1 cellular context compared by ENCODE assay signal in the genomic region with DNA sequence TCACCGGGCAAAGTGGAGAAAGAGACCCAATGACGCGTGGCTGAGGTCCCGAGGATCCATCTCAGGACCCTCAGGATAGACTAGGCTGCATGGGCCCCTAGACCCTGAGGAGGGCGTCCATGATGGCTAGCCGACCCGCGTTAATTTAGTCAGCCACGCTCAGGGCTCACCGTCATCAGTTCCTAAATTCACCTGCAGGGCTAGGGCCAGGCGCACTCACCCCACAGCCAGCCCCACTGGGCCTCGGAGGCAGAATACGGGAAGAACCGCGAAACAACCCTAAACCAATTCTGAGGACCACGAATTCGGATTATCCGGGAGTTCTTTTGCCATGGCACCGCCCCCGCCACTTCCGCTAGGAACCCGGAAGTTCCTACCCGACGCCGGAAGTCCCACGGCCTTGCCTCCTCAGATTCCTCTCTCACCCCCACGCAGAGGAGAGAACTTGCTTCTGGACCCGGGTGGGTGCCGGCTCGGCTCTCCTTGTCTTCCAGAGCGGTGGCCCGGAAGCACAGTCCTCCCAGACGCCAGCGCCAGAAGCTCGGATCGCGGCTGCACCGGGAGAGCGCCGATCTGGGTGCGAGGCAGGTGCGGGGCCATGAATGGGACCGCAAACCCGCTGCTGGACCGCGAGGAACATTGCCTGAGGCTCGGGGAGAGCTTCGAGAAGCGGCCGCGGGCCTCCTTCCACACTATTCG.
TF ChIP-seq lines count a peak whose summit lies in the region.

A gene (plus strand): TSS at position 417 of the 699 bp plus-strand sequence. CDS start 182 bp downstream, at position 599.
A gene with protein sequence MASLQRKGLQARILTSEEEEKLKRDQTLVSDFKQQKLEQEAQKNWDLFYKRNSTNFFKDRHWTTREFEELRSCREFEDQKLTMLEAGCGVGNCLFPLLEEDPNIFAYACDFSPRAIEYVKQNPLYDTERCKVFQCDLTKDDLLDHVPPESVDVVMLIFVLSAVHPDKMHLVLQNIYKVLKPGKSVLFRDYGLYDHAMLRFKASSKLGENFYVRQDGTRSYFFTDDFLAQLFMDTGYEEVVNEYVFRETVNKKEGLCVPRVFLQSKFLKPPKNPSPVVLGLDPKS (minus strand): TSS at position 363 of the 699 bp plus-strand sequence. CDS start 1,033 bp downstream, outside the sequence.

TF ChIP-seq in K562, 482 proteins besides CTCF, POLR2A, EP300 and RAD21 (continued from another document and continues in another):
- TF ChIP-seq, protein P1, sequence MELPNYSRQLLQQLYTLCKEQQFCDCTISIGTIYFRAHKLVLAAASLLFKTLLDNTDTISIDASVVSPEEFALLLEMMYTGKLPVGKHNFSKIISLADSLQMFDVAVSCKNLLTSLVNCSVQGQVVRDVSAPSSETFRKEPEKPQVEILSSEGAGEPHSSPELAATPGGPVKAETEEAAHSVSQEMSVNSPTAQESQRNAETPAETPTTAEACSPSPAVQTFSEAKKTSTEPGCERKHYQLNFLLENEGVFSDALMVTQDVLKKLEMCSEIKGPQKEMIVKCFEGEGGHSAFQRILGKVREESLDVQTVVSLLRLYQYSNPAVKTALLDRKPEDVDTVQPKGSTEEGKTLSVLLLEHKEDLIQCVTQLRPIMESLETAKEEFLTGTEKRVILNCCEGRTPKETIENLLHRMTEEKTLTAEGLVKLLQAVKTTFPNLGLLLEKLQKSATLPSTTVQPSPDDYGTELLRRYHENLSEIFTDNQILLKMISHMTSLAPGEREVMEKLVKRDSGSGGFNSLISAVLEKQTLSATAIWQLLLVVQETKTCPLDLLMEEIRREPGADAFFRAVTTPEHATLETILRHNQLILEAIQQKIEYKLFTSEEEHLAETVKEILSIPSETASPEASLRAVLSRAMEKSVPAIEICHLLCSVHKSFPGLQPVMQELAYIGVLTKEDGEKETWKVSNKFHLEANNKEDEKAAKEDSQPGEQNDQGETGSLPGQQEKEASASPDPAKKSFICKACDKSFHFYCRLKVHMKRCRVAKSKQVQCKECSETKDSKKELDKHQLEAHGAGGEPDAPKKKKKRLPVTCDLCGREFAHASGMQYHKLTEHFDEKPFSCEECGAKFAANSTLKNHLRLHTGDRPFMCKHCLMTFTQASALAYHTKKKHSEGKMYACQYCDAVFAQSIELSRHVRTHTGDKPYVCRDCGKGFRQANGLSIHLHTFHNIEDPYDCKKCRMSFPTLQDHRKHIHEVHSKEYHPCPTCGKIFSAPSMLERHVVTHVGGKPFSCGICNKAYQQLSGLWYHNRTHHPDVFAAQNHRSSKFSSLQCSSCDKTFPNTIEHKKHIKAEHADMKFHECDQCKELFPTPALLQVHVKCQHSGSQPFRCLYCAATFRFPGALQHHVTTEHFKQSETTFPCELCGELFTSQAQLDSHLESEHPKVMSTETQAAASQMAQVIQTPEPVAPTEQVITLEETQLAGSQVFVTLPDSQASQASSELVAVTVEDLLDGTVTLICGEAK (IDR thresholded peaks at IDR 0.05): peak; percentile 99
- TF ChIP-seq, protein P1 (CRISPR knock-in tag; IDR thresholded peaks at IDR 0.05): no peak
- TF ChIP-seq FIP1L1 (IDR thresholded peaks at IDR 0.05; ENCODE audit: low read depth, low read length, poor library complexity, severe bottlenecking) (no peak), L3MBTL2 (IDR thresholded peaks at IDR 0.05) (peak; percentile 52; the same call in 1 of the 2 replicates), HNRNPL (IDR thresholded peaks at IDR 0.05; ENCODE audit: low read depth, low read length) (no peak), ZNF316 (IDR thresholded peaks at IDR 0.05) (no peak), ASH1L (IDR thresholded peaks at IDR 0.05; ENCODE audit: borderline replicate concordance, low read depth, partially characterized antibody) (peak; percentile 60), ELF4 (CRISPR knock-in tag; IDR thresholded peaks at IDR 0.05) (peak; percentile 56; the same call in 1 of the 2 replicates), FOXJ2 (tag; IDR thresholded peaks at IDR 0.05) (peak; percentile 58; the same call in 1 of the 2 replicates), SIN3A (IDR thresholded peaks at IDR 0.05; ENCODE audit: borderline replicate concordance in 2 of 2, control insufficient read depth in 1 of 2, low read depth in 2 of 2, low read length in 2 of 2) (peak; percentile 25 to 88; a peak in 3 of 4 replicates), ZNF445 (CRISPR knock-in tag; IDR thresholded peaks at IDR 0.05; ENCODE audit: low read depth) (no peak), ZNF197 (CRISPR knock-in tag; IDR thresholded peaks at IDR 0.05; ENCODE audit: low read depth) (peak; percentile 52; the same call in 1 of the 2 replicates), SAP30 (IDR thresholded peaks at IDR 0.05; ENCODE audit: borderline replicate concordance, insufficient read depth, low read depth, low read length, poor library complexity, severe bottlenecking) (peak; percentile 48), ZBTB17 (CRISPR knock-in tag; IDR thresholded peaks at IDR 0.05) (0 out of 2 replicates have a peak, but pooled peaks have one; percentile 40), KAT8 (IDR thresholded peaks at IDR 0.05; ENCODE audit: low read depth) (peak; percentile 75), EP400 (IDR thresholded peaks at IDR 0.05) (peak; percentile 91), NFXL1 (CRISPR knock-in tag; IDR thresholded peaks at IDR 0.05) (no peak), RBFOX2 (IDR thresholded peaks at IDR 0.05; ENCODE audit: low read depth, low read length) (peak; percentile 93), TAF7 (tag; IDR thresholded peaks at IDR 0.05) (0 out of 2 replicates have a peak, but pooled peaks have one; percentile 29), MBD2 (IDR thresholded peaks at IDR 0.05; ENCODE audit: borderline replicate concordance, low read depth) (peak; percentile 66; the same call in 1 of the 2 replicates), PCBP1 (IDR thresholded peaks at IDR 0.05; ENCODE audit: low read depth, low read length, poor library complexity, severe bottlenecking) (peak; percentile 58), RHOXF2B (CRISPR knock-in tag; conservative IDR thresholded peaks at IDR 0.05) (no peak)
- TF ChIP-seq, protein P2, sequence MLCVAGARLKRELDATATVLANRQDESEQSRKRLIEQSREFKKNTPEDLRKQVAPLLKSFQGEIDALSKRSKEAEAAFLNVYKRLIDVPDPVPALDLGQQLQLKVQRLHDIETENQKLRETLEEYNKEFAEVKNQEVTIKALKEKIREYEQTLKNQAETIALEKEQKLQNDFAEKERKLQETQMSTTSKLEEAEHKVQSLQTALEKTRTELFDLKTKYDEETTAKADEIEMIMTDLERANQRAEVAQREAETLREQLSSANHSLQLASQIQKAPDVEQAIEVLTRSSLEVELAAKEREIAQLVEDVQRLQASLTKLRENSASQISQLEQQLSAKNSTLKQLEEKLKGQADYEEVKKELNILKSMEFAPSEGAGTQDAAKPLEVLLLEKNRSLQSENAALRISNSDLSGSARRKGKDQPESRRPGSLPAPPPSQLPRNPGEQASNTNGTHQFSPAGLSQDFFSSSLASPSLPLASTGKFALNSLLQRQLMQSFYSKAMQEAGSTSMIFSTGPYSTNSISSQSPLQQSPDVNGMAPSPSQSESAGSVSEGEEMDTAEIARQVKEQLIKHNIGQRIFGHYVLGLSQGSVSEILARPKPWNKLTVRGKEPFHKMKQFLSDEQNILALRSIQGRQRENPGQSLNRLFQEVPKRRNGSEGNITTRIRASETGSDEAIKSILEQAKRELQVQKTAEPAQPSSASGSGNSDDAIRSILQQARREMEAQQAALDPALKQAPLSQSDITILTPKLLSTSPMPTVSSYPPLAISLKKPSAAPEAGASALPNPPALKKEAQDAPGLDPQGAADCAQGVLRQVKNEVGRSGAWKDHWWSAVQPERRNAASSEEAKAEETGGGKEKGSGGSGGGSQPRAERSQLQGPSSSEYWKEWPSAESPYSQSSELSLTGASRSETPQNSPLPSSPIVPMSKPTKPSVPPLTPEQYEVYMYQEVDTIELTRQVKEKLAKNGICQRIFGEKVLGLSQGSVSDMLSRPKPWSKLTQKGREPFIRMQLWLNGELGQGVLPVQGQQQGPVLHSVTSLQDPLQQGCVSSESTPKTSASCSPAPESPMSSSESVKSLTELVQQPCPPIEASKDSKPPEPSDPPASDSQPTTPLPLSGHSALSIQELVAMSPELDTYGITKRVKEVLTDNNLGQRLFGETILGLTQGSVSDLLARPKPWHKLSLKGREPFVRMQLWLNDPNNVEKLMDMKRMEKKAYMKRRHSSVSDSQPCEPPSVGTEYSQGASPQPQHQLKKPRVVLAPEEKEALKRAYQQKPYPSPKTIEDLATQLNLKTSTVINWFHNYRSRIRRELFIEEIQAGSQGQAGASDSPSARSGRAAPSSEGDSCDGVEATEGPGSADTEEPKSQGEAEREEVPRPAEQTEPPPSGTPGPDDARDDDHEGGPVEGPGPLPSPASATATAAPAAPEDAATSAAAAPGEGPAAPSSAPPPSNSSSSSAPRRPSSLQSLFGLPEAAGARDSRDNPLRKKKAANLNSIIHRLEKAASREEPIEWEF (CRISPR knock-in tag; IDR thresholded peaks at IDR 0.05): no peak
- TF ChIP-seq, protein P3, sequence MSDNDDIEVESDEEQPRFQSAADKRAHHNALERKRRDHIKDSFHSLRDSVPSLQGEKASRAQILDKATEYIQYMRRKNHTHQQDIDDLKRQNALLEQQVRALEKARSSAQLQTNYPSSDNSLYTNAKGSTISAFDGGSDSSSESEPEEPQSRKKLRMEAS (CRISPR knock-in tag; IDR thresholded peaks at IDR 0.05): peak; percentile 38; the same call in 1 of the 2 replicates
- TF ChIP-seq, protein P4, sequence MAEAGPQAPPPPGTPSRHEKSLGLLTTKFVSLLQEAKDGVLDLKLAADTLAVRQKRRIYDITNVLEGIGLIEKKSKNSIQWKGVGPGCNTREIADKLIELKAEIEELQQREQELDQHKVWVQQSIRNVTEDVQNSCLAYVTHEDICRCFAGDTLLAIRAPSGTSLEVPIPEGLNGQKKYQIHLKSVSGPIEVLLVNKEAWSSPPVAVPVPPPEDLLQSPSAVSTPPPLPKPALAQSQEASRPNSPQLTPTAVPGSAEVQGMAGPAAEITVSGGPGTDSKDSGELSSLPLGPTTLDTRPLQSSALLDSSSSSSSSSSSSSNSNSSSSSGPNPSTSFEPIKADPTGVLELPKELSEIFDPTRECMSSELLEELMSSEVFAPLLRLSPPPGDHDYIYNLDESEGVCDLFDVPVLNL (CRISPR knock-in tag; IDR thresholded peaks at IDR 0.05; ENCODE audit: low read depth): 0 out of 2 replicates have a peak, but pooled peaks have one; percentile 45
- TF ChIP-seq, protein P5, sequence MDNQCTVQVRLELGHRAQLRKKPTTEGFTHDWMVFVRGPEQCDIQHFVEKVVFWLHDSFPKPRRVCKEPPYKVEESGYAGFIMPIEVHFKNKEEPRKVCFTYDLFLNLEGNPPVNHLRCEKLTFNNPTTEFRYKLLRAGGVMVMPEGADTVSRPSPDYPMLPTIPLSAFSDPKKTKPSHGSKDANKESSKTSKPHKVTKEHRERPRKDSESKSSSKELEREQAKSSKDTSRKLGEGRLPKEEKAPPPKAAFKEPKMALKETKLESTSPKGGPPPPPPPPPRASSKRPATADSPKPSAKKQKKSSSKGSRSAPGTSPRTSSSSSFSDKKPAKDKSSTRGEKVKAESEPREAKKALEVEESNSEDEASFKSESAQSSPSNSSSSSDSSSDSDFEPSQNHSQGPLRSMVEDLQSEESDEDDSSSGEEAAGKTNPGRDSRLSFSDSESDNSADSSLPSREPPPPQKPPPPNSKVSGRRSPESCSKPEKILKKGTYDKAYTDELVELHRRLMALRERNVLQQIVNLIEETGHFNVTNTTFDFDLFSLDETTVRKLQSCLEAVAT (IDR thresholded peaks at IDR 0.05): peak in 1 of 2 experiments; percentile 21; a peak in 1 of 4 replicates
- TF ChIP-seq, protein P6, sequence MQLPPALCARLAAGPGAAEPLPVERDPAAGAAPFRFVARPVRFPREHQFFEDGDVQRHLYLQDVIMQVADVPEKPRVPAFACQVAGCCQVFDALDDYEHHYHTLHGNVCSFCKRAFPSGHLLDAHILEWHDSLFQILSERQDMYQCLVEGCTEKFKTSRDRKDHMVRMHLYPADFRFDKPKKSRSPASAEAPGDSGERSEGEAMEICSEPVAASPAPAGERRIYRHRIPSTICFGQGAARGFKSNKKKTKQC (CRISPR knock-in tag; IDR thresholded peaks at IDR 0.05): peak; percentile 24; the same call in 1 of the 2 replicates
